Comparison of ENCODE assay signal across 12 cellular contexts in genomic region chr5:61701877-61702602, GRCh38.
DNase-seq lines count a peak whose midpoint lies in the region; ATAC-seq and TF ChIP-seq lines count a peak whose summit lies in the region.
"Had no signal": no experiment of that assay in that cellular context is flagged by ENCODE, and none has a peak within 500 bp of the region (broad histone marks: within the 10 kb centered on the region; RNA-seq: fewer than 3 reads in every experiment).

No MANE protein-coding gene starts in this region.

- no peaks in the 10 kb centered on the region for H3K36me3 ChIP-seq in HAP-1 (replicated peaks)
- no peaks in the 10 kb centered on the region for H3K36me3 ChIP-seq in aorta (ENCODE audit: control insufficient read depth in 1 of 2, insufficient read depth in 2 of 2, low read length in 1 of 2)

- WGBS in aorta, 2 donors = 36 to 56% methylated on average over 4 of the region's 4 CpGs

- no peak overlapping the region for H3K27ac ChIP-seq in aorta (ENCODE audit: low read depth in 1 of 2, low read length in 2 of 2)

- H3K4me1 ChIP-seq in HAP-1 (no peaks in the 10 kb centered on the region), aorta (ENCODE audit: control insufficient read depth in 1 of 2, insufficient read depth in 2 of 2, low read length in 2 of 2) (no peaks in the 10 kb centered on the region)

- in situ Hi-C loops in HAP-1 (cut with MboI; ENCODE audit: low sequenced_read_pairs) = no loop called here

- TF ChIP-seq CTCF in GM20000 (IDR thresholded peaks at IDR 0.05; ENCODE audit: extremely low read depth, missing control alignments) = no peak

- H3K4me3 ChIP-seq in HAP-1 = no peak overlapping the region
- H3K4me3 ChIP-seq in aorta (ENCODE audit: low read length in 2 of 2) = no peak overlapping the region

- intact Hi-C loops in aorta (cut with DNase I) = no loop called here

- H3K27me3 ChIP-seq in HAP-1 (ENCODE audit: low read depth) = no peaks in the 10 kb centered on the region
- no peaks in the 10 kb centered on the region for H3K27me3 ChIP-seq in aorta (ENCODE audit: control insufficient read depth in 1 of 2, insufficient read depth in 2 of 2, low read length in 1 of 2)

- ATAC-seq in GM18498 (IDR thresholded peaks at IDR 0.05; ENCODE audit: unreplicated experiment) = peak; percentile 73
- ATAC-seq in HG03025 (IDR thresholded peaks at IDR 0.05; ENCODE audit: low FRiP score, unreplicated experiment) = peak; percentile 70
- ATAC-seq in aorta (ENCODE audit: low FRiP score) = no peak

- peak; percentile 24 for DNase-seq in GM20000 (ENCODE audit: low spot score)
- DNase-seq in cerebellar cortex (ENCODE audit: low spot score) = peak; percentile 16
- no peak for DNase-seq in HAP-1 (ENCODE audit: low spot score in 2 of 2)
- DNase-seq in stimulated activated CD8-positive, alpha-beta memory T cell treated with anti-CD3 and anti-CD28 coated beads, Interleukin-4, amount 100 ng/mL, for 48 hours = no peak
- no peak for DNase-seq in NCI-H146 treated with DMSO at 0.1 percent for 48 hours (lab: John Stamatoyannopoulos, UW; ENCODE audit: unreplicated experiment)
- no peak for DNase-seq in aorta
- DNase-seq: activated T-cell treated with anti-CD3 and anti-CD28 coated beads, Interleukin-2, amount 50 U/mL, for 1 hour; naive B cell; NCI-H510A; stimulated activated CD4-positive, alpha-beta T cell treated with anti-CD3 and anti-CD28 coated beads, Interleukin-12 subunit alpha, Interleukin-12 subunit beta, amount 100 ng/mL, for 4 hours had no signal

- H3K9me3 ChIP-seq in HAP-1 = no peaks in the 10 kb centered on the region; the same call in 1 of the 2 replicates
- no peaks in the 10 kb centered on the region for H3K9me3 ChIP-seq in aorta (ENCODE audit: control insufficient read depth, low read length)

Comparison
In these comparisons a context has a peak if more than half of its experiments do, and no peak if none do; other contexts are left out.
1. DNase-seq: peak in GM20000 (single experiment) and cerebellar cortex (single experiment); none in HAP-1 (0 of 2), stimulated activated CD8-positive, alpha-beta memory T cell treated with anti-CD3 and anti-CD28 coated beads, Interleukin-4, amount 100 ng/mL, for 48 hours (single experiment), NCI-H146 treated with DMSO at 0.1 percent for 48 hours (single experiment) and aorta (0 of 2).